8 cellular contexts compared by ENCODE assay signal in genomic region chr12:67651380-67651695, GRCh38. TPM values are rescaled to one million over a fixed set of nuclear protein-coding genes. Genes with fewer than 3 reads are reported as not detected.
DNase-seq lines count a peak whose midpoint lies in the region; ATAC-seq and TF ChIP-seq lines count a peak whose summit lies in the region.

No MANE protein-coding gene starts in this region.

- no peak overlapping the region; the same call in 1 of the 2 replicates for H3K4me3 ChIP-seq in GM12864 (ENCODE audit: low read depth, low read length)

- H3K36me3 Mint-ChIP-seq in stimulated activated effector memory CD8-positive, alpha-beta T cell treated with anti-CD3 and anti-CD28 coated beads, Interleukin-12 subunit alpha, Interleukin-12 subunit beta, amount 100 ng/mL, for 72 hours, result peaks cover 28% of the 10 kb centered on the region

- H3K9me3 Mint-ChIP-seq in stimulated activated effector memory CD8-positive, alpha-beta T cell treated with anti-CD3 and anti-CD28 coated beads, Interleukin-12 subunit alpha, Interleukin-12 subunit beta, amount 100 ng/mL, for 72 hours, result no peaks in the 10 kb centered on the region

- TF ChIP-seq CTCF in GM12864 (IDR thresholded peaks at IDR 0.05; ENCODE audit: low read depth, low read length, missing control alignments), result peak; percentile 25

- peak; percentile 38 for ATAC-seq in stimulated activated effector memory CD8-positive, alpha-beta T cell treated with anti-CD3 and anti-CD28 coated beads, Interleukin-12 subunit alpha, Interleukin-12 subunit beta, amount 100 ng/mL, for 72 hours
- ATAC-seq in HG02759 (IDR thresholded peaks at IDR 0.05; ENCODE audit: unreplicated experiment), result no peak
- ATAC-seq in left lobe of liver, result no peak

- H3K4me3 Mint-ChIP-seq in stimulated activated effector memory CD8-positive, alpha-beta T cell treated with anti-CD3 and anti-CD28 coated beads, Interleukin-12 subunit alpha, Interleukin-12 subunit beta, amount 100 ng/mL, for 72 hours, result peak overlapping the region; percentile 100

- peaks cover 63% of the 10 kb centered on the region for H3K4me1 Mint-ChIP-seq in stimulated activated effector memory CD8-positive, alpha-beta T cell treated with anti-CD3 and anti-CD28 coated beads, Interleukin-12 subunit alpha, Interleukin-12 subunit beta, amount 100 ng/mL, for 72 hours

- DNase-seq in AG08395 (ENCODE audit: low spot score) (peak; percentile 47), GM12864 (ENCODE audit: low read depth) (no peak), M059J (ENCODE audit: low read depth) (peak; percentile 55), glomerular visceral epithelial cell (ENCODE audit: extremely low spot score) (peak; percentile 48), left lobe of liver (ENCODE audit: low spot score) (no peak)
- peak; percentile 24 for DNase-seq in activated naive CD4-positive, alpha-beta T cell treated with Interleukin-2 at 50 U/mL for 16 hours
- no peak for DNase-seq in stimulated activated effector memory CD8-positive, alpha-beta T cell treated with anti-CD3 and anti-CD28 coated beads, Interleukin-12 subunit alpha, Interleukin-12 subunit beta, amount 100 ng/mL, for 72 hours (ENCODE audit: low spot score in 2 of 2)

- H3K27ac Mint-ChIP-seq in stimulated activated effector memory CD8-positive, alpha-beta T cell treated with anti-CD3 and anti-CD28 coated beads, Interleukin-12 subunit alpha, Interleukin-12 subunit beta, amount 100 ng/mL, for 72 hours, result peak overlapping the region; percentile 93

RNA-seq across cellular contexts. Expression of gene DYRK2, which starts 2.8 kb away (rescaled TPM):
- 8.3 and 18.5 TPM in 2 replicates for total RNA-seq in M059J (2014; rRNA removed; shearing (Covaris generic))
- 10.7 TPM for total RNA-seq in left lobe of liver

Comparison
In these comparisons a context has a peak if more than half of its experiments do, and no peak if none do; other contexts are left out.
1. DNase-seq: peak in AG08395 (single experiment), M059J (single experiment), activated naive CD4-positive, alpha-beta T cell treated with Interleukin-2 at 50 U/mL for 16 hours (single experiment) and glomerular visceral epithelial cell (single experiment); none in GM12864 (single experiment), stimulated activated effector memory CD8-positive, alpha-beta T cell treated with anti-CD3 and anti-CD28 coated beads, Interleukin-12 subunit alpha, Interleukin-12 subunit beta, amount 100 ng/mL, for 72 hours (0 of 2) and left lobe of liver (single experiment).